Comparison of ENCODE assay signal across 7 cellular contexts in the genomic region with DNA sequence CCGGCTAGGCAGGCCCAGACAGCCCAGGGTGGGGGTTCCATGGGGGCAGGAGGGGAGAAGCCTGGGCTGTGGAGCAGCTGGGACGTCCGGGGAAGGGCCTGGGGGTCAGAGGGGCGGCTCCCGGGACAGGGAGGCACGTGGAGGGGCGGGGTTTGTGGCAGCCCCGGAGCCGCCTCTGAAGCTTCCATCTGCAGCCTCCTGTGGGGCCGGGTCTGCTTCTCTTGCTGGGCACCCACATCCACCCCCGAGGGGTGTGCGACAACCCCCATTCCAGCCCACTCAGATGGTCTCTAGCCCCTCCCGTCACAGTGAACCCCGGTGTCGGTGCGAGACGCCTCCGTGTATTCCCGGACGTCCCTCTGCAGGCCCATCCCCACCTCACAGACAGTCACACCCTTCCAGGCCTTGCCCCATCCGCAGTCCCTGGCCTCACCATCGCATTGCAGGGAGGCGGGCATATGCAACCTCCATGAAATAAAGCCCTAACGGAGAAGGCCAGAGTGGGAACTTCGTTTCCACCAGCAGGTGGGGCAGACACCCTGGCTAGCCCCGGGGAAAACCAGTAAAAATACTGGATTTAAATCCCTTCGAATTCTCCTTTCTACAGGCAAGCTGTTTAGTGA. TPM values are rescaled to one million over a fixed set of nuclear protein-coding genes. Genes with fewer than 3 reads are reported as not detected.
A peak's percentile ranks its signal among the peaks of the same experiment; 100 is the strongest.
DNase-seq lines count a peak whose midpoint lies in the region; ATAC-seq and TF ChIP-seq lines count a peak whose summit lies in the region.
"Not testable (repeated sequence)": the region's sequence is repeated elsewhere in the genome, so short reads cannot be mapped to it uniquely, and the experiment has no call there.

No MANE protein-coding gene starts in this region.

- H3K9me3 ChIP-seq in MM.1S (replicated peaks; ENCODE audit: insufficient read depth, low read length): not testable (repeated sequence)

- not testable (repeated sequence) for TF ChIP-seq CTCF in MM.1S (IDR thresholded peaks at IDR 0.05; ENCODE audit: low read length)

- peak overlapping the region; percentile 61; the same call in 1 of the 2 replicates for H3K27ac ChIP-seq in MM.1S (ENCODE audit: low read length)

- POLR2A ChIA-PET in activated naive CD8-positive, alpha-beta T cell treated with anti-CD3 and anti-CD28 coated beads, Interleukin-2, amount 10 ng/mL, durations not matched to agents 7 days and 5 days (lab: Charles Lee): not testable (repeated sequence)

- H4K20me1 ChIP-seq in MM.1S (ENCODE audit: insufficient read depth, low read length): not testable (repeated sequence)

- H3K4me3 Mint-ChIP-seq in activated naive CD8-positive, alpha-beta T cell treated with anti-CD3 and anti-CD28 coated beads, Interleukin-2, amount 10 ng/mL, durations not matched to agents 7 days and 5 days: not testable (repeated sequence)
- peak overlapping the region; percentile 37 for H3K4me3 Mint-ChIP-seq in memory B cell

- H3K79me2 ChIP-seq in MM.1S (ENCODE audit: low read length): peaks cover 10% of the 10 kb centered on the region

- not testable (repeated sequence) for H3K27ac Mint-ChIP-seq in activated naive CD8-positive, alpha-beta T cell treated with anti-CD3 and anti-CD28 coated beads, Interleukin-2, amount 10 ng/mL, durations not matched to agents 7 days and 5 days; memory B cell

- H2AFZ ChIP-seq in MM.1S (ENCODE audit: low read length): not testable (repeated sequence)

- H3K9me3 Mint-ChIP-seq in activated naive CD8-positive, alpha-beta T cell treated with anti-CD3 and anti-CD28 coated beads, Interleukin-2, amount 10 ng/mL, durations not matched to agents 7 days and 5 days: not testable (repeated sequence)
- peaks cover 11% of the 10 kb centered on the region for H3K9me3 Mint-ChIP-seq in memory B cell

- not testable (repeated sequence) for H3F3A ChIP-seq in MM.1S (ENCODE audit: insufficient read depth, low read length)

- not testable (repeated sequence) for H3K4me2 ChIP-seq in MM.1S (ENCODE audit: low read depth, low read length)

- H3K4me1 Mint-ChIP-seq in activated naive CD8-positive, alpha-beta T cell treated with anti-CD3 and anti-CD28 coated beads, Interleukin-2, amount 10 ng/mL, durations not matched to agents 7 days and 5 days: not testable (repeated sequence)
- H3K4me1 Mint-ChIP-seq in memory B cell: peaks cover 24% of the 10 kb centered on the region

- H3K4me1 ChIP-seq in MM.1S (ENCODE audit: low read length): peaks cover 16% of the 10 kb centered on the region

- H3K9me2 ChIP-seq in MM.1S (replicated peaks; ENCODE audit: insufficient read depth, low read length): not testable (repeated sequence)

- not testable (repeated sequence) for H3K36me3 Mint-ChIP-seq in activated naive CD8-positive, alpha-beta T cell treated with anti-CD3 and anti-CD28 coated beads, Interleukin-2, amount 10 ng/mL, durations not matched to agents 7 days and 5 days; memory B cell

- H3K9ac ChIP-seq in MM.1S (ENCODE audit: low read length): peak overlapping the region; percentile 33; the same call in 1 of the 2 replicates

- not testable (repeated sequence) for H3K36me3 ChIP-seq in MM.1S (replicated peaks; ENCODE audit: insufficient read depth, low read length)

- not testable (repeated sequence) for H3K27me3 ChIP-seq in MM.1S (replicated peaks; ENCODE audit: insufficient read depth, low read length)

- not testable (repeated sequence) for H3K27me3 Mint-ChIP-seq in activated naive CD8-positive, alpha-beta T cell treated with anti-CD3 and anti-CD28 coated beads, Interleukin-2, amount 10 ng/mL, durations not matched to agents 7 days and 5 days; memory B cell

- not testable (repeated sequence) for DNase-seq in MM.1S; memory B cell (ENCODE audit: low spot score in 2 of 2)
- DNase-seq in activated naive CD8-positive, alpha-beta T cell treated with anti-CD3 and anti-CD28 coated beads, Interleukin-2, amount 10 ng/mL, durations not matched to agents 7 days and 5 days: peak; percentile 22

- ATAC-seq in GM18520 (IDR thresholded peaks at IDR 0.05; ENCODE audit: unreplicated experiment) (peak; percentile 35), GM19467 (IDR thresholded peaks at IDR 0.05; ENCODE audit: unreplicated experiment) (peak; percentile 61), HG02623 (IDR thresholded peaks at IDR 0.05; ENCODE audit: unreplicated experiment) (peak; percentile 46), HG03108 (IDR thresholded peaks at IDR 0.05; ENCODE audit: unreplicated experiment) (peak; percentile 47), memory B cell (ENCODE audit: low read depth) (peak; percentile 74)
- peak; percentile 2 for ATAC-seq in activated naive CD8-positive, alpha-beta T cell treated with anti-CD3 and anti-CD28 coated beads, Interleukin-2, amount 10 ng/mL, durations not matched to agents 7 days and 5 days (ENCODE audit: low read depth)

- H3K4me3 ChIP-seq in MM.1S (ENCODE audit: low read length): not testable (repeated sequence)

RNA-seq across cellular contexts. Expression of a gene that starts 33.8 kb away (rescaled TPM):
- total RNA-seq in activated naive CD8-positive, alpha-beta T cell treated with anti-CD3 and anti-CD28 coated beads, Interleukin-2, amount 10 ng/mL, durations not matched to agents 7 days and 5 days: 1 to 10 TPM; 8.1 to 8.8 TPM

Comparison
In these comparisons a context has a peak if more than half of its experiments do, and no peak if none do; other contexts are left out.
1. ATAC-seq: peak in every context shown above with its lines; median percentile 74 in memory B cell; 61 in GM19467; 47 in HG03108; 46 in HG02623; 35 in GM18520; 2 in activated naive CD8-positive, alpha-beta T cell treated with anti-CD3 and anti-CD28 coated beads, Interleukin-2, amount 10 ng/mL, durations not matched to agents 7 days and 5 days.